ENCODE assay signal across 11 cellular contexts in the genomic region with DNA sequence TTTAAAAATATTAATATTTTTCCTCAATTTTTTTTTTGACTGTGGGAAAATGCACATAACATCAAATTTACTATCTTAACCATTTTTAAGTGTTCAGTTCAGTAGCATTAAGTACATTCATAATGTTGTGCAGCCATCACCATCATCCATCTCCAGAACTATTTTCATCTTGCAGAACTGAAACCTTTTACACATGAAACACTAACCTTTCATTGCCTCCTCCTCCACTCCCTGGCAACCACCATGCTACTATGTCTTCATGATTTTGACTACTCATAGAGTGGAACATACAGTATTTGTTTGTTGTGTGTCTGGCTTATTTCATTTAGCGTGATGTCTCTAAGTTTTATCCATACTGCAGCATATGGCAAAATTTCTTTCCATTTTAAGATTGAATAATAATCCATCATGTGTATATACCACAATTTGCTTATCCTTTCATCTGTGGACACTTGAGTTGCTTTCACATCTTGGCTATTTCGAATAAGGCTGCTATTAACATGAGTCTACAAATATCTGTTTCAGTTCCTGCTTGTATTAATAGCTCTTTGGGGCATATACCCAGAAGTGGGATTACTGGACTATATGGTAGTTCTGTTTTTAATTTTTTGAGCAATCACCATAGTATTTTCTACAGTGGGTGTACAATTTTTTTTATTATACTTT.
DNase-seq lines count a peak whose midpoint lies in the region; ATAC-seq and TF ChIP-seq lines count a peak whose summit lies in the region.
"Had no signal": no experiment of that assay in that cellular context is flagged by ENCODE, and none has a peak within 500 bp of the region (broad histone marks: within the 10 kb centered on the region; RNA-seq: fewer than 3 reads in every experiment).

No MANE protein-coding gene starts in this region.

- ATAC-seq in GM19351 (IDR thresholded peaks at IDR 0.05; ENCODE audit: unreplicated experiment) (peak; percentile 93), HG02763 (IDR thresholded peaks at IDR 0.05; ENCODE audit: unreplicated experiment) (peak; percentile 57), HG03457 (IDR thresholded peaks at IDR 0.05; ENCODE audit: unreplicated experiment) (peak; percentile 96), gastroesophageal sphincter (no peak)
- ATAC-seq in activated T-helper 17 cell treated with anti-CD3 and anti-CD28 coated beads, Interleukin-2, amount 50 U/mL, for 72 hours (replicated peaks): no peak

- TF ChIP-seq EP300 in gastroesophageal sphincter (IDR thresholded peaks at IDR 0.05): no peak

- no peak overlapping the region for H3K4me3 ChIP-seq in gastroesophageal sphincter

- peaks cover 4% of the 10 kb centered on the region for H3K9me3 Mint-ChIP-seq in activated T-helper 17 cell treated with anti-CD3 and anti-CD28 coated beads, Interleukin-2, amount 50 U/mL, for 72 hours

- no peaks in the 10 kb centered on the region for H3K27me3 ChIP-seq in gastroesophageal sphincter

- no peak overlapping the region for H3K4me3 Mint-ChIP-seq in activated T-helper 17 cell treated with anti-CD3 and anti-CD28 coated beads, Interleukin-2, amount 50 U/mL, for 72 hours
- H3K4me3 Mint-ChIP-seq: H9; T-helper 1 cell treated with Interleukin-12 subunit alpha and Interleukin-12 subunit beta and Interleukin-4 antibody, amounts not matched to agents 30 μg/mL and 1 μg/mL, for 36 hours had no signal

- 79 to 80% methylated on average over 2 of the region's 2 CpGs for WGBS in gastroesophageal sphincter (ENCODE audit: low coverage in 1 of 2), 2 donors

- H3K9me3 ChIP-seq in gastroesophageal sphincter: peaks cover 0 to 9% (median 0%) of the 10 kb centered on the region in 3 donors

- no peak for TF ChIP-seq POLR2A in gastroesophageal sphincter (IDR thresholded peaks at IDR 0.05)

- TF ChIP-seq CTCF in gastroesophageal sphincter (IDR thresholded peaks at IDR 0.05): no peak

- no peak overlapping the region for H3K27ac Mint-ChIP-seq in activated T-helper 17 cell treated with anti-CD3 and anti-CD28 coated beads, Interleukin-2, amount 50 U/mL, for 72 hours
- H3K27ac Mint-ChIP-seq: H9; T-helper 1 cell treated with Interleukin-12 subunit alpha and Interleukin-12 subunit beta and Interleukin-4 antibody, amounts not matched to agents 30 μg/mL and 1 μg/mL, for 36 hours had no signal

- no peaks in the 10 kb centered on the region for H3K4me1 ChIP-seq in gastroesophageal sphincter

- no peaks in the 10 kb centered on the region for H3K36me3 Mint-ChIP-seq in activated T-helper 17 cell treated with anti-CD3 and anti-CD28 coated beads, Interleukin-2, amount 50 U/mL, for 72 hours (ENCODE audit: low read depth)

- DNase-seq in CD1c-positive myeloid dendritic cell (ENCODE audit: extremely low spot score): peak; percentile 6
- no peak for DNase-seq in NCI-H345 treated with DMSO at 0.1 percent for 48 hours (lab: John Stamatoyannopoulos, UW; ENCODE audit: unreplicated experiment)
- DNase-seq in LoVo (ENCODE audit: low spot score): no peak
- DNase-seq: activated CD8-positive, alpha-beta memory T cell treated with anti-CD3 and anti-CD28 coated beads, Interleukin-2, amount 50 U/mL, for 4 hours; H9 had no signal

- H3K4me1 Mint-ChIP-seq in activated T-helper 17 cell treated with anti-CD3 and anti-CD28 coated beads, Interleukin-2, amount 50 U/mL, for 72 hours: no peaks in the 10 kb centered on the region
- H3K4me1 Mint-ChIP-seq: H9 had no signal

- H3K27me3 Mint-ChIP-seq in activated T-helper 17 cell treated with anti-CD3 and anti-CD28 coated beads, Interleukin-2, amount 50 U/mL, for 72 hours: no peaks in the 10 kb centered on the region

- no peaks in the 10 kb centered on the region for H3K36me3 ChIP-seq in gastroesophageal sphincter

- no peak overlapping the region for H3K27ac ChIP-seq in gastroesophageal sphincter

Comparison
In these comparisons a context has a peak if more than half of its experiments do, and no peak if none do; other contexts are left out.
1. ATAC-seq: peak in GM19351 (single experiment), HG02763 (single experiment) and HG03457 (single experiment); none in gastroesophageal sphincter (single experiment) and activated T-helper 17 cell treated with anti-CD3 and anti-CD28 coated beads, Interleukin-2, amount 50 U/mL, for 72 hours (single experiment).